Comparison of ENCODE assay signal across 16 cellular contexts in the genomic region with DNA sequence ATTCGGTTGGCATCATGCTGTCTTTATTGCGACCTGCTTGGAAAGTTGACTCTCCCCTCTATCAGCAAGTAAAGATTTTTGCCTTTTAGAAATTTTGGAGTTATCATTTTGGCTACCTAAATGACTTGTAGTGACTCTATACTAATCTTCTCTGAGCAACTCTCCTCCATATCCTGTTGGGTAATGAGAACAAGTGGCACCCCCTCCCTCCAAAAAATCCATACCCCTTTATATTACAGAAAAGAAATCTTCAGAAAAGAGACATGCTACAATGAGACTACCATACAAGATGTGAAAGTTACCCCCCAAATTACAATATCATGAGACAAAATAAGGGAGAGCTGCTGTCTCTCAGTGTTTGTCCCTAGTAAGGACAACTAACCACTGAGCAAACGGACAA. TPM values are rescaled to one million over a fixed set of nuclear protein-coding genes. Genes with fewer than 3 reads are reported as not detected.
DNase-seq lines count a peak whose midpoint lies in the region; ATAC-seq and TF ChIP-seq lines count a peak whose summit lies in the region.
"Had no signal": no experiment of that assay in that cellular context is flagged by ENCODE, and none has a peak within 500 bp of the region (broad histone marks: within the 10 kb centered on the region; RNA-seq: fewer than 3 reads in every experiment).

No MANE protein-coding gene starts in this region.

- ATAC-seq in lower lobe of right lung (no peak), HG02642 (IDR thresholded peaks at IDR 0.05; ENCODE audit: poor library complexity, unreplicated experiment) (no peak)
- ATAC-seq: gastrocnemius medialis had no signal

- POLR2A ChIA-PET in activated CD4-positive, alpha-beta memory T cell treated with anti-CD3 and anti-CD28 coated beads, Interleukin-2, amount 10 ng/mL, durations not matched to agents 7 days and 5 days (lab: Charles Lee) = interaction anchor here (1.0 to 15.3 kb wide), 8 partner anchors 8 to 124 kb away, joined by 3 to 249 read pairs (median 20); partner anchors contain the start of gene MPZL3

- CTCF ChIA-PET in activated CD4-positive, alpha-beta memory T cell treated with anti-CD3 and anti-CD28 coated beads, Interleukin-2, amount 10 ng/mL, durations not matched to agents 7 days and 5 days (lab: Charles Lee) = interaction anchor here (1.0 to 1.3 kb wide), 2 partner anchors 22 to 67 kb away, joined by 4 read pairs; no protein-coding TSS in a partner anchor

- H3K4me1 Mint-ChIP-seq in activated CD4-positive, alpha-beta T cell treated with anti-CD3 and anti-CD28 coated beads, Interleukin-2, amount 10 ng/mL, durations not matched to agents 24 days and 14 days = peaks cover 80% of the 10 kb centered on the region
- peaks cover 66% of the 10 kb centered on the region for H3K4me1 Mint-ChIP-seq in activated CD4-positive, alpha-beta memory T cell treated with anti-CD3 and anti-CD28 coated beads, Interleukin-2, amount 10 ng/mL, durations not matched to agents 7 days and 5 days

- H3K4me3 ChIP-seq in lower lobe of right lung (peak overlapping the region; percentile 51), subcutaneous abdominal adipose tissue (ENCODE audit: low read depth in 1 of 5, low read length in 5 of 5) (peak overlapping the region in 4 of 5 donors; percentile 11 to 51 (median 38)), HAP-1 (no peak overlapping the region)
- H3K4me3 ChIP-seq: gastrocnemius medialis, SK-N-MC had no signal

- H3K27me3 Mint-ChIP-seq in activated CD4-positive, alpha-beta T cell treated with anti-CD3 and anti-CD28 coated beads, Interleukin-2, amount 10 ng/mL, durations not matched to agents 24 days and 14 days = no peaks in the 10 kb centered on the region
- no peaks in the 10 kb centered on the region for H3K27me3 Mint-ChIP-seq in activated CD4-positive, alpha-beta memory T cell treated with anti-CD3 and anti-CD28 coated beads, Interleukin-2, amount 10 ng/mL, durations not matched to agents 7 days and 5 days

- peak overlapping the region; percentile 96 for H3K27ac Mint-ChIP-seq in activated CD4-positive, alpha-beta T cell treated with anti-CD3 and anti-CD28 coated beads, Interleukin-2, amount 10 ng/mL, durations not matched to agents 24 days and 14 days
- H3K27ac Mint-ChIP-seq in activated CD4-positive, alpha-beta memory T cell treated with anti-CD3 and anti-CD28 coated beads, Interleukin-2, amount 10 ng/mL, durations not matched to agents 7 days and 5 days = no peak overlapping the region

- H3K4me1 ChIP-seq in lower lobe of right lung (peaks cover 31% of the 10 kb centered on the region), subcutaneous abdominal adipose tissue (ENCODE audit: control insufficient read depth in 5 of 5, insufficient read depth in 5 of 5, low read length in 5 of 5) (peaks cover 0 to 36% (median 25%) of the 10 kb centered on the region in 5 donors), HAP-1 (no peaks in the 10 kb centered on the region)
- H3K4me1 ChIP-seq: gastrocnemius medialis had no signal

- peak; percentile 59 for DNase-seq in activated CD4-positive, alpha-beta T cell treated with anti-CD3 and anti-CD28 coated beads, Interleukin-2, amount 10 ng/mL, durations not matched to agents 24 days and 14 days
- DNase-seq in activated CD4-positive, alpha-beta T cell treated with anti-CD3 and anti-CD28 coated beads, Interleukin-2, amount 50 U/mL, for 48 hours = no peak
- DNase-seq in activated CD4-positive, alpha-beta memory T cell treated with anti-CD3 and anti-CD28 coated beads, Interleukin-2, amount 10 ng/mL, durations not matched to agents 7 days and 5 days = no peak
- DNase-seq in lower lobe of right lung = no peak
- no peak for DNase-seq in HAP-1 (ENCODE audit: low spot score in 2 of 2)
- DNase-seq in NCI-H2171 (lab: John Stamatoyannopoulos, UW) = no peak
- DNase-seq: 8988T; COR-L47; gastrocnemius medialis; GF-D8; NCI-H1417; retina; stimulated activated CD4-positive, alpha-beta T cell treated with anti-CD3 and anti-CD28 coated beads, Interleukin-1b, Interleukin-23, amount 100 ng/mL, for 48 hours had no signal

- TF ChIP-seq CTCF in lower lobe of right lung (IDR thresholded peaks at IDR 0.05) = no peak

- H3K27me3 ChIP-seq in lower lobe of right lung (ENCODE audit: low read depth) = no peaks in the 10 kb centered on the region
- H3K27me3 ChIP-seq in subcutaneous abdominal adipose tissue (ENCODE audit: control insufficient read depth in 5 of 5, insufficient read depth in 4 of 5, low read length in 5 of 5) = peaks cover 0 to 6% (median 0%) of the 10 kb centered on the region in 5 donors
- H3K27me3 ChIP-seq in HAP-1 (ENCODE audit: low read depth) = peaks cover 7% of the 10 kb centered on the region

- in situ Hi-C loops in HAP-1 (cut with MboI; ENCODE audit: low sequenced_read_pairs) = no loop called here

- H3K4me3 Mint-ChIP-seq in activated CD4-positive, alpha-beta T cell treated with anti-CD3 and anti-CD28 coated beads, Interleukin-2, amount 10 ng/mL, durations not matched to agents 24 days and 14 days = peak overlapping the region; percentile 91
- H3K4me3 Mint-ChIP-seq in activated CD4-positive, alpha-beta memory T cell treated with anti-CD3 and anti-CD28 coated beads, Interleukin-2, amount 10 ng/mL, durations not matched to agents 7 days and 5 days = peak overlapping the region; percentile 82

- no peak overlapping the region for H3K9ac ChIP-seq in subcutaneous abdominal adipose tissue (ENCODE audit: low read length in 5 of 5)

- peaks cover 81% of the 10 kb centered on the region for H3K36me3 Mint-ChIP-seq in activated CD4-positive, alpha-beta T cell treated with anti-CD3 and anti-CD28 coated beads, Interleukin-2, amount 10 ng/mL, durations not matched to agents 24 days and 14 days (ENCODE audit: low read depth)
- peaks cover 52% of the 10 kb centered on the region for H3K36me3 Mint-ChIP-seq in activated CD4-positive, alpha-beta memory T cell treated with anti-CD3 and anti-CD28 coated beads, Interleukin-2, amount 10 ng/mL, durations not matched to agents 7 days and 5 days (ENCODE audit: low read depth)

- H3K27ac ChIP-seq in lower lobe of right lung = peak overlapping the region; percentile 70
- H3K27ac ChIP-seq in subcutaneous abdominal adipose tissue (ENCODE audit: low read depth, low read length) = no peak overlapping the region
- H3K27ac ChIP-seq: gastrocnemius medialis, SK-N-MC had no signal

- H3K9me3 ChIP-seq in lower lobe of right lung = no peaks in the 10 kb centered on the region
- no peaks in the 10 kb centered on the region for H3K9me3 ChIP-seq in subcutaneous abdominal adipose tissue (ENCODE audit: control insufficient read depth in 5 of 5, low read length in 5 of 5)
- no peaks in the 10 kb centered on the region for H3K9me3 ChIP-seq in HAP-1
- H3K9me3 ChIP-seq: gastrocnemius medialis had no signal

- intact Hi-C loops in activated CD4-positive, alpha-beta T cell treated with anti-CD3 and anti-CD28 coated beads, Interleukin-2, amount 10 ng/mL, durations not matched to agents 24 days and 14 days (cut with micrococcal nuclease) = no loop called here
- intact Hi-C loops in lower lobe of right lung (cut with DNase I) = no loop called here

- H3K9me3 Mint-ChIP-seq in activated CD4-positive, alpha-beta T cell treated with anti-CD3 and anti-CD28 coated beads, Interleukin-2, amount 10 ng/mL, durations not matched to agents 24 days and 14 days = peaks cover 10% of the 10 kb centered on the region
- no peaks in the 10 kb centered on the region for H3K9me3 Mint-ChIP-seq in activated CD4-positive, alpha-beta memory T cell treated with anti-CD3 and anti-CD28 coated beads, Interleukin-2, amount 10 ng/mL, durations not matched to agents 7 days and 5 days

- H3K36me3 ChIP-seq in lower lobe of right lung (no peaks in the 10 kb centered on the region), subcutaneous abdominal adipose tissue (ENCODE audit: control insufficient read depth in 5 of 5, insufficient read depth in 5 of 5, low read length in 5 of 5) (no peaks in the 10 kb centered on the region), HAP-1 (replicated peaks) (no peaks in the 10 kb centered on the region)
- H3K36me3 ChIP-seq: gastrocnemius medialis had no signal

RNA-seq across cellular contexts. Expression of gene JAML, which starts 1.2 kb away (rescaled TPM):
- total RNA-seq in activated CD4-positive, alpha-beta T cell treated with anti-CD3 and anti-CD28 coated beads, Interleukin-2, amount 10 ng/mL, durations not matched to agents 24 days and 14 days = 303 and 318 TPM in 2 replicates
- 100 to 1,000 TPM; 102 to 103 TPM for total RNA-seq in activated CD4-positive, alpha-beta memory T cell treated with anti-CD3 and anti-CD28 coated beads, Interleukin-2, amount 10 ng/mL, durations not matched to agents 7 days and 5 days
- 163 TPM for total RNA-seq in lower lobe of right lung

RNA-seq across cellular contexts. Expression of gene MPZL3, which starts 28.6 kb away (rescaled TPM):
- 64.6 and 65.4 TPM in 2 replicates for total RNA-seq in activated CD4-positive, alpha-beta T cell treated with anti-CD3 and anti-CD28 coated beads, Interleukin-2, amount 10 ng/mL, durations not matched to agents 24 days and 14 days
- total RNA-seq in activated CD4-positive, alpha-beta memory T cell treated with anti-CD3 and anti-CD28 coated beads, Interleukin-2, amount 10 ng/mL, durations not matched to agents 7 days and 5 days = 10 to 100 TPM; 34.0 to 34.9 TPM
- 12.8 TPM for total RNA-seq in lower lobe of right lung

RNA-seq across cellular contexts. Expression of gene MPZL2, which starts 40.5 kb away (rescaled TPM):
- total RNA-seq in activated CD4-positive, alpha-beta T cell treated with anti-CD3 and anti-CD28 coated beads, Interleukin-2, amount 10 ng/mL, durations not matched to agents 24 days and 14 days = 18.5 and 19.3 TPM in 2 replicates
- 1 to 10 TPM; 3.8 to 5.3 TPM for total RNA-seq in activated CD4-positive, alpha-beta memory T cell treated with anti-CD3 and anti-CD28 coated beads, Interleukin-2, amount 10 ng/mL, durations not matched to agents 7 days and 5 days
- 85.3 TPM for total RNA-seq in lower lobe of right lung

RNA-seq across cellular contexts. Expression of gene SCN2B, which starts 47.1 kb away (rescaled TPM):
- total RNA-seq in activated CD4-positive, alpha-beta T cell treated with anti-CD3 and anti-CD28 coated beads, Interleukin-2, amount 10 ng/mL, durations not matched to agents 24 days and 14 days = 0.02 and 0.05 TPM in 2 replicates
- not detected for total RNA-seq in activated CD4-positive, alpha-beta memory T cell treated with anti-CD3 and anti-CD28 coated beads, Interleukin-2, amount 10 ng/mL, durations not matched to agents 7 days and 5 days
- total RNA-seq in lower lobe of right lung = 1.6 TPM
